ENCODE assay signal across 13 cellular contexts in genomic region chr11:66011239-66011784, GRCh38. TPM values are rescaled to one million over a fixed set of nuclear protein-coding genes. Genes with fewer than 3 reads are reported as not detected.
DNase-seq lines count a peak whose midpoint lies in the region; ATAC-seq, FAIRE-seq and TF ChIP-seq lines count a peak whose summit lies in the region.
"Had no signal": no experiment of that assay in that cellular context is flagged by ENCODE, and none has a peak within 500 bp of the region (broad histone marks: within the 10 kb centered on the region; RNA-seq: fewer than 3 reads in every experiment).

No MANE protein-coding gene starts in this region.

- no peak for FAIRE-seq in H54 (lab: Jason Lieb, UNC)
- FAIRE-seq: GM12892 had no signal

- TF ChIP-seq POLR2A in H54 (IDR thresholded peaks at IDR 0.05; ENCODE audit: low read depth, low read length) = no peak

- H3K9me3 Mint-ChIP-seq in CD8-positive, alpha-beta T cell = no peaks in the 10 kb centered on the region
- H3K9me3 Mint-ChIP-seq in endodermal cell = no peaks in the 10 kb centered on the region
- H3K9me3 Mint-ChIP-seq: brain had no signal

- POLR2A ChIA-PET in CD8-positive, alpha-beta T cell (lab: Charles Lee) = no interaction called here

- H3K36me3 ChIP-seq in CD8-positive, alpha-beta T cell (ENCODE audit: insufficient read depth, low read length) = no peaks in the 10 kb centered on the region
- H3K36me3 ChIP-seq in HUES6 (ENCODE audit: control insufficient read depth, insufficient read depth, low read length) (no peaks in the 10 kb centered on the region; the same call in 1 of the 2 replicates), endodermal cell (ENCODE audit: control insufficient read depth, insufficient read depth, low read length) (no peaks in the 10 kb centered on the region)

- peaks cover 3% of the 10 kb centered on the region for H3K4me1 Mint-ChIP-seq in CD8-positive, alpha-beta T cell (ENCODE audit: low read depth)
- H3K4me1 Mint-ChIP-seq in endodermal cell = peaks cover 35% of the 10 kb centered on the region
- H3K4me1 Mint-ChIP-seq: brain had no signal

- H3K36me3 Mint-ChIP-seq in CD8-positive, alpha-beta T cell = no peaks in the 10 kb centered on the region
- no peaks in the 10 kb centered on the region for H3K36me3 Mint-ChIP-seq in endodermal cell (ENCODE audit: low read depth)
- H3K36me3 Mint-ChIP-seq: brain had no signal

- intact Hi-C loops in CD8-positive, alpha-beta T cell (cut with DNase I, micrococcal nuclease) = no loop called here

- ATAC-seq in CD8-positive, alpha-beta T cell = no peak
- ATAC-seq: heart right ventricle had no signal

- peaks cover 12% of the 10 kb centered on the region for H3K27me3 Mint-ChIP-seq in CD8-positive, alpha-beta T cell (ENCODE audit: low read depth)
- peaks cover 8% of the 10 kb centered on the region for H3K27me3 Mint-ChIP-seq in endodermal cell (ENCODE audit: insufficient read depth)

- H3K9ac ChIP-seq in HUES6 (ENCODE audit: low read length) (no peak overlapping the region), endodermal cell (ENCODE audit: extremely low read depth, low read length, poor library complexity, severe bottlenecking) (no peak overlapping the region)
- H3K9ac ChIP-seq: BLaER1 treated with 17β-estradiol and CSF1 and Interleukin-3, amounts not matched to agents 10 nM and 100 nM had no signal

- 80 to 81% methylated on average over 11 to 14 of the region's 14 CpGs for WGBS in endodermal cell (ENCODE audit: insufficient coverage in 1 of 2, insufficient read length in 1 of 2), 2 experiments

- peaks cover 4% of the 10 kb centered on the region for H3K4me1 ChIP-seq in CD8-positive, alpha-beta T cell (ENCODE audit: insufficient read depth, low read length)
- H3K4me1 ChIP-seq in HUES6 (ENCODE audit: control insufficient read depth, insufficient read depth, low read length) = peaks cover 24% of the 10 kb centered on the region
- peaks cover 28% of the 10 kb centered on the region for H3K4me1 ChIP-seq in endodermal cell (ENCODE audit: control insufficient read depth, insufficient read depth, low read length)

- CTCF ChIA-PET in CD8-positive, alpha-beta T cell (lab: Charles Lee) = interaction anchor here (0.9 to 1.2 kb wide), 2 partner anchors 12 to 37 kb away, joined by 3 read pairs; no protein-coding TSS in a partner anchor

- H3K9me3 ChIP-seq in CD8-positive, alpha-beta T cell (ENCODE audit: low read length) = no peaks in the 10 kb centered on the region
- H3K9me3 ChIP-seq in HUES6 (ENCODE audit: control insufficient read depth, insufficient read depth, low read depth, low read length) = no peaks in the 10 kb centered on the region
- no peaks in the 10 kb centered on the region for H3K9me3 ChIP-seq in endodermal cell (ENCODE audit: control insufficient read depth, low read length)
- H3K9me3 ChIP-seq: BLaER1 treated with 17β-estradiol and CSF1 and Interleukin-3, amounts not matched to agents 10 nM and 100 nM; heart right ventricle had no signal

- no peak for TF ChIP-seq CTCF in CD8-positive, alpha-beta T cell (IDR thresholded peaks at IDR 0.05)
- TF ChIP-seq CTCF in endodermal cell (conservative IDR thresholded peaks at IDR 0.05) = no peak

- no peak overlapping the region for H3K27ac ChIP-seq in CD8-positive, alpha-beta T cell (ENCODE audit: low read depth, low read length)
- H3K27ac ChIP-seq in HUES6 (ENCODE audit: low read depth, low read length) = no peak overlapping the region
- no peak overlapping the region for H3K27ac ChIP-seq in endodermal cell (ENCODE audit: low read depth, low read length)
- H3K27ac ChIP-seq: BLaER1 treated with 17β-estradiol and CSF1 and Interleukin-3, amounts not matched to agents 10 nM and 100 nM; heart right ventricle had no signal

- H3K4me3 ChIP-seq in CD8-positive, alpha-beta T cell (ENCODE audit: low read depth, low read length) = no peak overlapping the region
- peak overlapping the region; percentile 39 for H3K4me3 ChIP-seq in HUES6 (ENCODE audit: low read depth, low read length)
- H3K4me3 ChIP-seq in endodermal cell (ENCODE audit: low read length) = no peak overlapping the region
- H3K4me3 ChIP-seq: BLaER1 treated with 17β-estradiol and CSF1 and Interleukin-3, amounts not matched to agents 10 nM and 100 nM had no signal

- DNase-seq in CD8-positive, alpha-beta T cell = no peak
- DNase-seq in endodermal cell (peak; percentile 88), myocyte (ENCODE audit: low read depth) (peak; percentile 37), NCI-H1105 (lab: John Stamatoyannopoulos, UW) (no peak), H54 (ENCODE audit: insufficient read length, low spot score) (no peak), Kasumi-1 (lab: John Stamatoyannopoulos, UW) (no peak)
- DNase-seq in activated naive CD4-positive, alpha-beta T cell treated with anti-CD3 and anti-CD28 coated beads, Interleukin-2, amount 50 U/mL, for 16 hours = no peak
- DNase-seq: heart right ventricle had no signal

- H3K4me3 Mint-ChIP-seq in CD8-positive, alpha-beta T cell = peak overlapping the region; percentile 18
- H3K4me3 Mint-ChIP-seq in endodermal cell = no peak overlapping the region
- H3K4me3 Mint-ChIP-seq: brain had no signal

- peaks cover 14% of the 10 kb centered on the region for H3K27me3 ChIP-seq in CD8-positive, alpha-beta T cell (ENCODE audit: insufficient read depth, low read length)
- peaks cover 16% of the 10 kb centered on the region for H3K27me3 ChIP-seq in HUES6 (ENCODE audit: control insufficient read depth, insufficient read depth, low read length)
- no peaks in the 10 kb centered on the region for H3K27me3 ChIP-seq in endodermal cell (ENCODE audit: control insufficient read depth, insufficient read depth, low read length, poor library complexity, severe bottlenecking)

- no peak overlapping the region for H3K27ac Mint-ChIP-seq in CD8-positive, alpha-beta T cell
- H3K27ac Mint-ChIP-seq in endodermal cell = no peak overlapping the region
- H3K27ac Mint-ChIP-seq: brain had no signal

RNA-seq across cellular contexts. Expression of gene CST6, which starts 0.5 kb away (rescaled TPM):
- not detected for total RNA-seq in CD8-positive, alpha-beta T cell
- total RNA-seq in endodermal cell (1 to 10 TPM; 2.1 to 4.2 TPM), myocyte (1.9 TPM in 1 of 2 replicates, not detected in the other)
- not detected for polyA plus RNA-seq in endodermal cell (2013, experiment 1 of 2)
- 0.41 TPM for polyA plus RNA-seq in endodermal cell (2013, experiment 2 of 2)
- polyA plus RNA-seq in myocyte (2012) = 1.2 TPM
- total RNA-seq: activated CD8-positive, alpha-beta memory T cell treated with anti-CD3 and anti-CD28 coated beads for 36 hours had no signal

RNA-seq across cellular contexts. Expression of gene BANF1, which starts 9.0 kb away (rescaled TPM):
- total RNA-seq in CD8-positive, alpha-beta T cell = 10 to 100 TPM; 31.6 to 34.0 TPM
- 100 to 1,000 TPM; 348 to 409 TPM for total RNA-seq in endodermal cell
- 204 TPM for polyA plus RNA-seq in endodermal cell (2013, experiment 1 of 2)
- polyA plus RNA-seq in endodermal cell (2013, experiment 2 of 2) = 191 TPM
- 59.3 and 67.2 TPM in 2 replicates for total RNA-seq in myocyte
- polyA plus RNA-seq in myocyte (2012) = 268 TPM

RNA-seq across cellular contexts. Expression of gene EIF1AD, which starts 9.4 kb away (rescaled TPM):
- total RNA-seq in CD8-positive, alpha-beta T cell = 100 to 1,000 TPM; 119 to 126 TPM
- total RNA-seq in endodermal cell (10 to 100 TPM; 37.4 to 40.1 TPM), myocyte (39.4 and 41.3 TPM in 2 replicates)
- polyA plus RNA-seq in endodermal cell (2013, experiment 1 of 2) = 22.4 TPM
- 24.8 TPM for polyA plus RNA-seq in endodermal cell (2013, experiment 2 of 2)
- 43.8 TPM for polyA plus RNA-seq in myocyte (2012)

RNA-seq across cellular contexts. Expression of gene CATSPER1, which starts 15.0 kb away (rescaled TPM):
- not detected for total RNA-seq in CD8-positive, alpha-beta T cell
- total RNA-seq in endodermal cell (not detected), myocyte (not detected in 2 replicates)
- not detected for polyA plus RNA-seq in endodermal cell (2013, experiment 1 of 2)
- polyA plus RNA-seq in endodermal cell (2013, experiment 2 of 2) = not detected
- 1.9 TPM for polyA plus RNA-seq in myocyte (2012)
- total RNA-seq: activated CD8-positive, alpha-beta memory T cell treated with anti-CD3 and anti-CD28 coated beads for 36 hours had no signal

RNA-seq across cellular contexts. Expression of gene GAL3ST3, which starts 37.6 kb away (rescaled TPM):
- not detected for total RNA-seq in CD8-positive, alpha-beta T cell
- 10 to 100 TPM in 1 of 2 donors, 1 to 10 TPM in 1; 7.4 to 11.2 TPM for total RNA-seq in endodermal cell
- 10.6 TPM for polyA plus RNA-seq in endodermal cell (2013, experiment 1 of 2)
- 8.9 TPM for polyA plus RNA-seq in endodermal cell (2013, experiment 2 of 2)
- total RNA-seq in myocyte = not detected in 2 replicates
- 1.6 TPM for polyA plus RNA-seq in myocyte (2012)

Comparison
In these comparisons a context has a peak if more than half of its experiments do, and no peak if none do; other contexts are left out.
1. DNase-seq: peak in endodermal cell (single experiment) and myocyte (single experiment); none in CD8-positive, alpha-beta T cell (0 of 7), NCI-H1105 (single experiment), activated naive CD4-positive, alpha-beta T cell treated with anti-CD3 and anti-CD28 coated beads, Interleukin-2, amount 50 U/mL, for 16 hours (single experiment), H54 (single experiment) and Kasumi-1 (0 of 2).